Comparison of ENCODE assay signal across 22 cellular contexts in genomic region chr12:5000204-5000603, GRCh38. TPM values are rescaled to one million over a fixed set of nuclear protein-coding genes. Genes with fewer than 3 reads are reported as not detected.
DNase-seq lines count a peak whose midpoint lies in the region; ATAC-seq and TF ChIP-seq lines count a peak whose summit lies in the region.
"Had no signal": no experiment of that assay in that cellular context is flagged by ENCODE, and none has a peak within 500 bp of the region (broad histone marks: within the 10 kb centered on the region; RNA-seq: fewer than 3 reads in every experiment).

No MANE protein-coding gene starts in this region.

- H4K91ac ChIP-seq in H9 (ENCODE audit: insufficient read length, low read depth, low read length) (no peak overlapping the region), trophoblast cell (ENCODE audit: low read depth, low read length) (no peak overlapping the region)

- H3K4me1 ChIP-seq in H9 (ENCODE audit: insufficient read depth, low read length) (no peaks in the 10 kb centered on the region), SJCRH30 (no peaks in the 10 kb centered on the region), heart right ventricle (peaks cover 0 to 12% (median 9%) of the 10 kb centered on the region in 9 donors), trophoblast cell (ENCODE audit: control insufficient read depth in 1 of 2, insufficient read depth in 2 of 2, low read length in 2 of 2) (no peaks in the 10 kb centered on the region)

- H3K4ac ChIP-seq in H9 (ENCODE audit: low read depth, low read length) (no peak overlapping the region), trophoblast cell (ENCODE audit: low read depth, low read length) (no peak overlapping the region)

- TF ChIP-seq CTCF in H9 (conservative IDR thresholded peaks at IDR 0.05) (no peak), foreskin fibroblast (IDR thresholded peaks at IDR 0.05; ENCODE audit: low read depth, low read length) (peak; percentile 10), heart right ventricle (IDR thresholded peaks at IDR 0.05) (no peak)

- no peak overlapping the region for H2BK120ac ChIP-seq in H9 (ENCODE audit: low read depth, low read length, poor library complexity, severe bottlenecking)
- H2BK120ac ChIP-seq in trophoblast cell (ENCODE audit: insufficient read depth, low read length, poor library complexity), result no peak overlapping the region

- no peaks in the 10 kb centered on the region for H3K9me3 Mint-ChIP-seq in H9
- H3K9me3 Mint-ChIP-seq: T-helper 2 cell treated with Interferon-gamma antibody and Interleukin-4, amounts not matched to agents 5 μg/mL and 100 μg/mL, for 36 hours had no signal

- H3K4me2 ChIP-seq in H9 (ENCODE audit: insufficient read depth, insufficient read length, low read length) (no peak overlapping the region), trophoblast cell (ENCODE audit: low read length) (no peak overlapping the region)
- H3K4me2 ChIP-seq: BLaER1 treated with 17β-estradiol and CSF1 and Interleukin-3, amounts not matched to agents 10 nM and 100 nM had no signal

- no peak overlapping the region for H3K27ac ChIP-seq in H9 (ENCODE audit: insufficient read length, low read depth, low read length)
- H3K27ac ChIP-seq in SJCRH30, result no peak overlapping the region
- no peak overlapping the region for H3K27ac ChIP-seq in heart right ventricle
- H3K27ac ChIP-seq in trophoblast cell (ENCODE audit: low read depth, low read length), result no peak overlapping the region
- H3K27ac ChIP-seq: BLaER1 treated with 17β-estradiol and CSF1 and Interleukin-3, amounts not matched to agents 10 nM and 100 nM; tibial artery had no signal

- H3K18ac ChIP-seq in H9 (ENCODE audit: insufficient read length, low read depth, low read length) (peak overlapping the region; percentile 4), trophoblast cell (ENCODE audit: low read length) (no peak overlapping the region)

- H2BK12ac ChIP-seq in H9 (ENCODE audit: insufficient read length, low read depth, low read length) (no peak overlapping the region), trophoblast cell (ENCODE audit: low read length) (no peak overlapping the region)

- no CpG with 5 or more reads among the region's 3 CpGs for WGBS in H9 (ENCODE audit: extremely low coverage, insufficient read length, low lambda C conversion rate)
- 71 to 85% methylated on average over 3 of the region's 3 CpGs for WGBS in heart right ventricle, 2 donors
- no CpG with 5 or more reads among the region's 3 CpGs for WGBS in trophoblast cell (ENCODE audit: extremely low coverage, insufficient coverage, insufficient read length)

- no peak overlapping the region for H3K27ac Mint-ChIP-seq in H9
- H3K27ac Mint-ChIP-seq: T-helper 2 cell treated with Interferon-gamma antibody and Interleukin-4, amounts not matched to agents 5 μg/mL and 100 μg/mL, for 36 hours had no signal

- H3K23ac ChIP-seq in H9 (ENCODE audit: insufficient read length, low read depth, low read length), result no peak overlapping the region
- H3K23ac ChIP-seq in trophoblast cell (ENCODE audit: low read length), result no peak overlapping the region

- no peak overlapping the region for H2BK15ac ChIP-seq in H9 (ENCODE audit: low read depth, low read length)

- no peak overlapping the region for H3K56ac ChIP-seq in H9 (ENCODE audit: insufficient read length, low read depth, low read length)

- H3K36me3 ChIP-seq in SJCRH30 (no peaks in the 10 kb centered on the region), heart right ventricle (no peaks in the 10 kb centered on the region), trophoblast cell (ENCODE audit: control insufficient read depth in 1 of 2, insufficient read depth in 2 of 2, low read length in 2 of 2) (no peaks in the 10 kb centered on the region)
- H3K36me3 ChIP-seq: BLaER1 treated with 17β-estradiol and CSF1 and Interleukin-3, amounts not matched to agents 10 nM and 100 nM; tibial artery had no signal

- H2BK5ac ChIP-seq in H9 (ENCODE audit: insufficient read length, low read length) (no peak overlapping the region), trophoblast cell (ENCODE audit: low read depth, low read length, poor library complexity) (no peak overlapping the region)

- no peaks in the 10 kb centered on the region for H4K20me1 ChIP-seq in H9 (ENCODE audit: control insufficient read depth, insufficient read depth, insufficient read length)
- H4K20me1 ChIP-seq: BLaER1 treated with 17β-estradiol and CSF1 and Interleukin-3, amounts not matched to agents 10 nM and 100 nM had no signal

- DNase-seq in NCI-H2107 treated with DMSO at 0.1 percent for 48 hours (lab: John Stamatoyannopoulos, UW; ENCODE audit: unreplicated experiment) (peak; percentile 50), NCI-H2107 (lab: John Stamatoyannopoulos, UW) (no peak), H9 (no peak), NCI-H774 (lab: John Stamatoyannopoulos, UW) (peak; percentile 68), foreskin fibroblast (no peak), SJCRH30 (no peak), heart right ventricle (no peak), trophoblast cell (no peak)
- DNase-seq: dermis blood vessel endothelial cell; glutamatergic neuron; GOT3; KG1; NCI-H1105; NCI-H2227 treated with DMSO at 0.1 percent for 48 hours; occipital lobe; OCI-M1; right cardiac atrium; stimulated activated naive CD4-positive, alpha-beta T cell treated with Interleukin-2 at 50 U/mL for 16 hours had no signal

- H3K9me3 ChIP-seq in H9 (ENCODE audit: control insufficient read depth, low read depth, low read length) (no peaks in the 10 kb centered on the region), SJCRH30 (replicated peaks) (no peaks in the 10 kb centered on the region), heart right ventricle (no peaks in the 10 kb centered on the region), trophoblast cell (ENCODE audit: insufficient read depth, low read depth, low read length) (no peaks in the 10 kb centered on the region)
- H3K9me3 ChIP-seq: BLaER1 treated with 17β-estradiol and CSF1 and Interleukin-3, amounts not matched to agents 10 nM and 100 nM; tibial artery had no signal

- peaks cover 9 to 12% of the 10 kb centered on the region in 2 experiments for H3K4me1 Mint-ChIP-seq in H9

- no peak overlapping the region for H4K8ac ChIP-seq in H9 (replicated peaks; ENCODE audit: insufficient read length, low read depth, low read length)
- no peak overlapping the region for H4K8ac ChIP-seq in trophoblast cell (ENCODE audit: low read depth, low read length)

- H3K27me3 Mint-ChIP-seq in H9 (ENCODE audit: low read depth), result peaks cover 25% of the 10 kb centered on the region

- H3K27me3 ChIP-seq in H9 (ENCODE audit: insufficient read depth, low read length) (no peaks in the 10 kb centered on the region), SJCRH30 (no peaks in the 10 kb centered on the region), heart right ventricle (peaks cover 0 to 20% (median 4%) of the 10 kb centered on the region in 7 donors), trophoblast cell (ENCODE audit: insufficient read depth, low read length) (no peaks in the 10 kb centered on the region)
- H3K27me3 ChIP-seq: BLaER1 treated with 17β-estradiol and CSF1 and Interleukin-3, amounts not matched to agents 10 nM and 100 nM had no signal

- intact Hi-C loops in heart right ventricle (cut with DNase I), result loop anchor here in 1 of 10 donors (2.0 kb wide), 1 partner anchor 143 kb away; no protein-coding TSS in a partner anchor

- no peak overlapping the region for H2BK20ac ChIP-seq in H9 (ENCODE audit: low read depth, low read length, poor library complexity, severe bottlenecking)

- no peaks in the 10 kb centered on the region for H3K79me1 ChIP-seq in H9 (ENCODE audit: insufficient read depth, low read depth, low read length, poor library complexity, severe bottlenecking)
- no peaks in the 10 kb centered on the region for H3K79me1 ChIP-seq in trophoblast cell (ENCODE audit: low read length)

- no peak overlapping the region for H3K9ac ChIP-seq in H9 (ENCODE audit: extremely low read depth, insufficient read length, low read length)
- no peak overlapping the region for H3K9ac ChIP-seq in trophoblast cell (ENCODE audit: low read length)
- H3K9ac ChIP-seq: BLaER1 treated with 17β-estradiol and CSF1 and Interleukin-3, amounts not matched to agents 10 nM and 100 nM had no signal

- H2AK5ac ChIP-seq in H9 (ENCODE audit: insufficient read length, low read length) (no peak overlapping the region), trophoblast cell (ENCODE audit: low read length) (no peak overlapping the region)

- H3K14ac ChIP-seq in H9 (ENCODE audit: insufficient read depth, low read length) (no peak overlapping the region), trophoblast cell (ENCODE audit: low read length) (no peak overlapping the region)

- no peaks in the 10 kb centered on the region for H3K36me3 Mint-ChIP-seq in H9 (ENCODE audit: insufficient read depth in 1 of 3, low read depth in 3 of 3)

- no peak overlapping the region for H4K5ac ChIP-seq in H9 (ENCODE audit: insufficient read length, low read depth, low read length)

- H3K79me2 ChIP-seq in H9 (ENCODE audit: insufficient read depth, low read length) (no peaks in the 10 kb centered on the region), trophoblast cell (ENCODE audit: control insufficient read depth, insufficient read depth, low read length, poor library complexity) (no peaks in the 10 kb centered on the region)

- H4K12ac ChIP-seq in trophoblast cell (ENCODE audit: low read depth, low read length), result no peak overlapping the region

- H3T11ph ChIP-seq in H9 (ENCODE audit: low read length), result no peak overlapping the region

- H3K23me2 ChIP-seq in H9 (ENCODE audit: insufficient read length, low read depth, low read length, poor library complexity, severe bottlenecking), result no peaks in the 10 kb centered on the region

- no peak overlapping the region for H3K4me3 ChIP-seq in foreskin fibroblast (ENCODE audit: low read depth in 1 of 2, low read length in 2 of 2)
- no peak overlapping the region for H3K4me3 ChIP-seq in SJCRH30
- H3K4me3 ChIP-seq in heart right ventricle, result no peak overlapping the region
- no peak overlapping the region for H3K4me3 ChIP-seq in trophoblast cell (ENCODE audit: low read depth, low read length)
- H3K4me3 ChIP-seq: BLaER1 treated with 17β-estradiol and CSF1 and Interleukin-3, amounts not matched to agents 10 nM and 100 nM; tibial artery had no signal

- H2AFZ ChIP-seq in H9 (ENCODE audit: low read length) (no peak overlapping the region), trophoblast cell (ENCODE audit: insufficient read depth, low read length, poor library complexity) (no peak overlapping the region)

- H3K4me3 Mint-ChIP-seq in H9, result no peak overlapping the region
- H3K4me3 Mint-ChIP-seq: T-helper 2 cell treated with Interferon-gamma antibody and Interleukin-4, amounts not matched to agents 5 μg/mL and 100 μg/mL, for 36 hours had no signal

- ATAC-seq in heart right ventricle, result no peak
- ATAC-seq: activated CD4-positive, CD25-positive, alpha-beta regulatory T cell treated with anti-CD3 and anti-CD28 coated beads, Interleukin-2, amount 50 U/mL, for 24 hours; right cardiac atrium had no signal

RNA-seq across cellular contexts. Expression of gene KCNA5, which starts 43.5 kb away (rescaled TPM):
- total RNA-seq in H9 (2021) (0.09 and 0.22 TPM in 2 replicates), heart right ventricle (1 to 10 TPM; 1.5 to 5.8 (median 3.4) TPM)
- not detected in 2 replicates for total RNA-seq in SJCRH30 (2014; rRNA removed; shearing (Covaris generic))
- polyA plus RNA-seq in heart right ventricle, result 1 to 10 TPM; 1.4 to 2.3 TPM
- polyA plus RNA-seq in trophoblast cell (2013), result not detected in 2 replicates
- total RNA-seq: dermis blood vessel endothelial cell had no signal

Comparison
In these comparisons a context has a peak if more than half of its experiments do, and no peak if none do; other contexts are left out.
1. DNase-seq: peak in NCI-H2107 treated with DMSO at 0.1 percent for 48 hours (single experiment) and NCI-H774 (single experiment); none in NCI-H2107 (single experiment), H9 (single experiment), foreskin fibroblast (0 of 2), SJCRH30 (0 of 2), heart right ventricle (0 of 2) and trophoblast cell (0 of 2).